ENCODE assay signal across 24 cellular contexts in genomic region chr2:218391202-218391601, GRCh38.
"Had no signal": no experiment of that assay in that cellular context is flagged by ENCODE, and none has a peak within 500 bp of the region (broad histone marks: within the 10 kb centered on the region; RNA-seq: fewer than 3 reads in every experiment).

No MANE protein-coding gene starts in this region.

- H3K4me3 ChIP-seq: ascending aorta, body of pancreas, Peyer's patch had no signal

- H3K4me2 ChIP-seq: KMS-11 had no signal

- H3K36me3 Mint-ChIP-seq: activated naive CD4-positive, alpha-beta T cell treated with anti-CD3 and anti-CD28 coated beads, Interleukin-2, amount 50 U/mL, for 72 hours; WTC11 had no signal

- H3K9ac ChIP-seq: KMS-11 had no signal

- H3K36me3 ChIP-seq: ascending aorta, Peyer's patch had no signal

- H3K27ac ChIP-seq: ascending aorta, body of pancreas, KMS-11, Peyer's patch had no signal

- H3K27me3 ChIP-seq: ascending aorta, body of pancreas, Peyer's patch had no signal

- H3K9me3 Mint-ChIP-seq: activated naive CD4-positive, alpha-beta T cell treated with anti-CD3 and anti-CD28 coated beads, Interleukin-2, amount 50 U/mL, for 72 hours; activated naive CD8-positive, alpha-beta T cell treated with anti-CD3 and anti-CD28 coated beads, Interleukin-2, amount 50 U/mL, for 24 hours; WTC11 had no signal

- H3K9me3 ChIP-seq: ascending aorta, body of pancreas, Peyer's patch had no signal

- FAIRE-seq: bronchial epithelial cell had no signal

- H3K27ac Mint-ChIP-seq: activated CD8-positive, alpha-beta T cell treated with anti-CD3 and anti-CD28 coated beads, Interleukin-2, amount 10 ng/mL, durations not matched to agents 7 days and 5 days; activated naive CD4-positive, alpha-beta T cell treated with anti-CD3 and anti-CD28 coated beads, Interleukin-2, amount 50 U/mL, for 72 hours; activated naive CD8-positive, alpha-beta T cell treated with anti-CD3 and anti-CD28 coated beads, Interleukin-2, amount 50 U/mL, for 24 hours; T-helper 17 cell; WTC11 had no signal

- ATAC-seq: activated CD8-positive, alpha-beta T cell treated with anti-CD3 and anti-CD28 coated beads, Interleukin-2, amount 10 ng/mL, durations not matched to agents 7 days and 5 days; activated naive CD4-positive, alpha-beta T cell treated with anti-CD3 and anti-CD28 coated beads, Interleukin-2, amount 50 U/mL, for 72 hours; activated naive CD8-positive, alpha-beta T cell treated with anti-CD3 and anti-CD28 coated beads, Interleukin-2, amount 50 U/mL, for 24 hours; body of pancreas; T-helper 17 cell; WTC11 had no signal

- H3K4me3 Mint-ChIP-seq: activated CD8-positive, alpha-beta T cell treated with anti-CD3 and anti-CD28 coated beads, Interleukin-2, amount 10 ng/mL, durations not matched to agents 7 days and 5 days; activated naive CD8-positive, alpha-beta T cell treated with anti-CD3 and anti-CD28 coated beads, Interleukin-2, amount 50 U/mL, for 24 hours; T-helper 17 cell; WTC11 had no signal

- DNase-seq: activated CD4-positive, alpha-beta T cell treated with anti-CD3 and anti-CD28 coated beads for 48 hours; activated CD4-positive, alpha-beta T cell treated with anti-CD3 and anti-CD28 coated beads, Interleukin-2, amount 50 U/mL, for 4 hours; activated CD4-positive, CD25-positive, alpha-beta regulatory T cell treated with anti-CD3 and anti-CD28 coated beads, Interleukin-2, amount 50 U/mL, for 72 hours; activated CD8-positive, alpha-beta memory T cell treated with anti-CD3 and anti-CD28 coated beads, Interleukin-2, amount 50 U/mL, for 48 hours; activated CD8-positive, alpha-beta T cell treated with anti-CD3 and anti-CD28 coated beads, Interleukin-2, amount 10 ng/mL, durations not matched to agents 7 days and 5 days; activated naive CD8-positive, alpha-beta T cell treated with anti-CD3 and anti-CD28 coated beads, Interleukin-2, amount 50 U/mL, for 24 hours; activated T-cell treated with anti-CD3 and anti-CD28 coated beads, Interleukin-2, amount 50 U/mL, for 1 hour; amniotic stem cell; body of pancreas; central memory CD4-positive, alpha-beta T cell; NCI-H1092; NCI-H1417 treated with DMSO at 0.1 percent for 48 hours; NCI-H1694 treated with DMSO at 0.1 percent for 48 hours; NCI-H2029 treated with DMSO at 0.1 percent for 48 hours; NCI-H510A treated with DMSO at 0.1 percent for 48 hours; Peyer's patch; SHP77 treated with DMSO at 0.1 percent for 48 hours; T-helper 17 cell; T-helper 9 cell had no signal
